15 cellular contexts compared by ENCODE assay signal in the genomic region with DNA sequence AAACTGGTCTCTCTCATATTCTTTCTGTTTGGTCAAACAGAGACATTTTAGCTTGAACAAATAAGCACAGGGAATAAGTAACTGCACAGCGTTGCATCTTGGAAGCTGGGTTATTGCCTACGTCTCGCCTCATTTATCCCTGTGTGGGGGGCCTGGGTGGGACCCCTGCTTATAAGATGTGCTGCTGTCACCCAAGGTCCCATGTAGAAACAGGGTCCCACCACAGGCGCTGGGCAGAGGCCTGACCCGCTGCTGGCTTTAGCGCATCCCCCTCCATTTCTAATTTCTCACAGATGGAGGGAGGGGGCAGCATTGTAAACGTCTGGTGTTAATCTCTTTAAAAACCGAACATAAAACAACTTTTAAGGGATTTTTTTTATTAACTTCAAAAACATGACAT.
A peak's percentile ranks its signal among the peaks of the same experiment; 100 is the strongest.
DNase-seq lines count a peak whose midpoint lies in the region; ATAC-seq and TF ChIP-seq lines count a peak whose summit lies in the region.
"Had no signal": no experiment of that assay in that cellular context is flagged by ENCODE, and none has a peak within 500 bp of the region (broad histone marks: within the 10 kb centered on the region; RNA-seq: fewer than 3 reads in every experiment).

No MANE protein-coding gene starts in this region.

- no peak overlapping the region for H3K9ac ChIP-seq in BLaER1
- no peak overlapping the region for H3K9ac ChIP-seq in endodermal cell (ENCODE audit: extremely low read depth, low read length, poor library complexity, severe bottlenecking)
- H3K9ac ChIP-seq: KMS-11 had no signal

- intact Hi-C loops in adrenal gland (cut with DNase I) = no loop called here
- intact Hi-C loops in psoas muscle (cut with DNase I) = no loop called here
- intact Hi-C loops in testis (cut with DNase I; ENCODE audit: low total_unique reads) = no loop called here

- H3K9me3 ChIP-seq in BLaER1 (peaks cover 17% of the 10 kb centered on the region), adrenal gland (replicated peaks in 1 of 3) (no peaks in the 10 kb centered on the region), endodermal cell (ENCODE audit: control insufficient read depth, low read length) (peaks cover 13% of the 10 kb centered on the region), psoas muscle (peaks cover 3% of the 10 kb centered on the region), testis (no peaks in the 10 kb centered on the region)

- no peak overlapping the region for H3K27ac Mint-ChIP-seq in endodermal cell

- TF ChIP-seq POLR2A in adrenal gland (IDR thresholded peaks at IDR 0.05) (no peak), testis (IDR thresholded peaks at IDR 0.05) (no peak)

- peaks cover 67% of the 10 kb centered on the region for H4K20me1 ChIP-seq in BLaER1

- peaks cover 8% of the 10 kb centered on the region for H3K9me3 Mint-ChIP-seq in endodermal cell

- ATAC-seq in psoas muscle (no peak), GM21381 (IDR thresholded peaks at IDR 0.05; ENCODE audit: unreplicated experiment) (no peak)

- DNase-seq in adrenal gland = peak in 4 of 7 donors; percentile 7 to 17 (median 10)
- DNase-seq in endodermal cell = peak; percentile 29
- DNase-seq in psoas muscle = no peak
- DNase-seq in inferior parietal cortex (ENCODE audit: extremely low spot score) = no peak
- DNase-seq in cerebellum (ENCODE audit: low spot score) = no peak
- DNase-seq in testis = no peak
- DNase-seq: BE2C, MG63, NCI-H1092 treated with DMSO at 0.1 percent for 48 hours, NCI-H1694, NCI-H345, NCI-H526 treated with DMSO at 0.1 percent for 48 hours had no signal

- H3K27me3 Mint-ChIP-seq in endodermal cell (ENCODE audit: insufficient read depth) = no peaks in the 10 kb centered on the region

- H3K36me3 ChIP-seq in BLaER1 (peaks cover 48% of the 10 kb centered on the region), adrenal gland (replicated peaks in 1 of 2) (peaks cover 0 to 14% of the 10 kb centered on the region in 2 donors), endodermal cell (ENCODE audit: control insufficient read depth, insufficient read depth, low read length) (peaks cover 18% of the 10 kb centered on the region), psoas muscle (ENCODE audit: insufficient read depth in 1 of 2, low read depth in 1 of 2) (peaks cover 0 to 60% of the 10 kb centered on the region in 2 donors), testis (ENCODE audit: low read depth, missing control alignments) (no peaks in the 10 kb centered on the region)

- peaks cover 2% of the 10 kb centered on the region for H3K4me1 Mint-ChIP-seq in endodermal cell

- no peak overlapping the region for H3K27ac ChIP-seq in BLaER1
- H3K27ac ChIP-seq in adrenal gland = peak overlapping the region in 1 of 5 donors; percentile 33
- H3K27ac ChIP-seq in endodermal cell (ENCODE audit: low read depth, low read length) = no peak overlapping the region
- peak overlapping the region; percentile 41 for H3K27ac ChIP-seq in psoas muscle
- H3K27ac ChIP-seq in testis = peak overlapping the region in 1 of 2 donors; percentile 30
- H3K27ac ChIP-seq: KMS-11 had no signal

- TF ChIP-seq CTCF in adrenal gland (IDR thresholded peaks at IDR 0.05) (no peak), endodermal cell (conservative IDR thresholded peaks at IDR 0.05) (no peak), psoas muscle (IDR thresholded peaks at IDR 0.05) (no peak), testis (IDR thresholded peaks at IDR 0.05) (no peak)

- H3K36me3 Mint-ChIP-seq in endodermal cell (ENCODE audit: low read depth) = peaks cover 26% of the 10 kb centered on the region

- H3K4me3 Mint-ChIP-seq in endodermal cell = no peak overlapping the region

- 83 to 94% (median 89%) methylated on average over 8 of the region's 8 CpGs for WGBS in adrenal gland, 4 donors
- 95 to 97% methylated on average over 5 to 8 of the region's 8 CpGs for WGBS in endodermal cell (ENCODE audit: insufficient coverage in 1 of 2, insufficient read length in 1 of 2), 2 experiments
- 84 to 91% (median 85%) methylated on average over 8 of the region's 8 CpGs for WGBS in psoas muscle, 3 donors
- 89 to 93% methylated on average over 8 of the region's 8 CpGs for WGBS in testis, 2 donors

- H3K27me3 ChIP-seq in BLaER1 (no peaks in the 10 kb centered on the region), adrenal gland (no peaks in the 10 kb centered on the region), endodermal cell (ENCODE audit: control insufficient read depth, insufficient read depth, low read length, poor library complexity, severe bottlenecking) (no peaks in the 10 kb centered on the region), psoas muscle (ENCODE audit: insufficient read depth in 3 of 3, low read length in 2 of 3) (no peaks in the 10 kb centered on the region), testis (no peaks in the 10 kb centered on the region)
- H3K27me3 ChIP-seq: BE2C, MG63 had no signal

- peak overlapping the region; percentile 70 for H3K4me2 ChIP-seq in BLaER1
- H3K4me2 ChIP-seq: KMS-11 had no signal

- H3K4me1 ChIP-seq in BLaER1 (peaks cover 61% of the 10 kb centered on the region), adrenal gland (replicated peaks in 1 of 2) (peaks cover 0 to 13% of the 10 kb centered on the region in 2 donors), endodermal cell (ENCODE audit: control insufficient read depth, insufficient read depth, low read length) (no peaks in the 10 kb centered on the region), psoas muscle (peaks cover 38% of the 10 kb centered on the region), testis (peaks cover 12% of the 10 kb centered on the region)
- H3K4me1 ChIP-seq: BE2C had no signal

- H3K4me3 ChIP-seq in BLaER1 = no peak overlapping the region
- no peak overlapping the region for H3K4me3 ChIP-seq in adrenal gland
- H3K4me3 ChIP-seq in endodermal cell (ENCODE audit: low read length) = no peak overlapping the region
- no peak overlapping the region for H3K4me3 ChIP-seq in psoas muscle
- no peak overlapping the region for H3K4me3 ChIP-seq in testis
- H3K4me3 ChIP-seq: MG63 had no signal

Comparison
In these comparisons a context has a peak if more than half of its experiments do, and no peak if none do; other contexts are left out.
1. DNase-seq: peak in adrenal gland (4 of 7) and endodermal cell (single experiment); none in psoas muscle (0 of 2), inferior parietal cortex (single experiment), cerebellum (single experiment) and testis (single experiment).